ENCODE assay signal across 21 cellular contexts in genomic region chr13:112907916-112908315, GRCh38.
DNase-seq lines count a peak whose midpoint lies in the region.
"Had no signal": no experiment of that assay in that cellular context is flagged by ENCODE, and none has a peak within 500 bp of the region (broad histone marks: within the 10 kb centered on the region; RNA-seq: fewer than 3 reads in every experiment).

No MANE protein-coding gene starts in this region.

- H4K20me1 ChIP-seq in BLaER1, result peaks cover 43% of the 10 kb centered on the region

- H3K27me3 ChIP-seq in BLaER1, result peaks cover 92% of the 10 kb centered on the region
- H3K27me3 ChIP-seq in SJCRH30, result peaks cover 4% of the 10 kb centered on the region

- DNase-seq in LoVo (ENCODE audit: low spot score), result peak; percentile 11
- DNase-seq in kidney tubule cell (ENCODE audit: low spot score), result peak; percentile 49
- DNase-seq in renal cortical epithelial cell (ENCODE audit: low read depth), result peak; percentile 79
- no peak for DNase-seq in NCI-H748 treated with DMSO at 0.1 percent for 48 hours (lab: John Stamatoyannopoulos, UW)
- DNase-seq in NOMO-1 (lab: John Stamatoyannopoulos, UW; ENCODE audit: unreplicated experiment in 2 of 2), result no peak
- DNase-seq in HuH-7.5 (ENCODE audit: low spot score), result no peak
- no peak for DNase-seq in SJCRH30
- DNase-seq: CD4-positive, alpha-beta T cell; COR-L47; DND-41; H7; NCI-H1092; NCI-H1436 treated with DMSO at 0.1 percent for 48 hours; NCI-H2029 treated with DMSO at 0.1 percent for 48 hours; NCI-H2171; NCI-H345; NCI-H524; NCI-H82; OCI-M1 had no signal

- H3K4me1 ChIP-seq in BLaER1 (peaks cover 40% of the 10 kb centered on the region), SJCRH30 (no peaks in the 10 kb centered on the region)
- H3K4me1 ChIP-seq: SJSA1 had no signal

- H3K36me3 ChIP-seq in BLaER1 (no peaks in the 10 kb centered on the region), SJCRH30 (no peaks in the 10 kb centered on the region)
- H3K36me3 ChIP-seq: SJSA1 had no signal

- peak overlapping the region; percentile 93 for H3K4me2 ChIP-seq in BLaER1

- H3K27ac ChIP-seq in BLaER1, result no peak overlapping the region
- H3K27ac ChIP-seq in SJCRH30, result no peak overlapping the region
- H3K27ac ChIP-seq: SJSA1 had no signal

- H3K9ac ChIP-seq in BLaER1, result no peak overlapping the region

- H3K9me3 ChIP-seq in BLaER1 (peaks cover 40% of the 10 kb centered on the region), SJCRH30 (replicated peaks) (no peaks in the 10 kb centered on the region)
- H3K9me3 ChIP-seq: SJSA1 had no signal

- H3K4me3 ChIP-seq in BLaER1 (no peak overlapping the region), SJCRH30 (no peak overlapping the region)
- H3K4me3 ChIP-seq: SJSA1 had no signal

Comparison
In these comparisons a context has a peak if more than half of its experiments do, and no peak if none do; other contexts are left out.
1. DNase-seq: peak in LoVo (single experiment), kidney tubule cell (single experiment) and renal cortical epithelial cell (single experiment); none in NCI-H748 treated with DMSO at 0.1 percent for 48 hours (single experiment), NOMO-1 (0 of 2), HuH-7.5 (single experiment) and SJCRH30 (0 of 2).